ENCODE assay signal across 16 cellular contexts in the genomic region with DNA sequence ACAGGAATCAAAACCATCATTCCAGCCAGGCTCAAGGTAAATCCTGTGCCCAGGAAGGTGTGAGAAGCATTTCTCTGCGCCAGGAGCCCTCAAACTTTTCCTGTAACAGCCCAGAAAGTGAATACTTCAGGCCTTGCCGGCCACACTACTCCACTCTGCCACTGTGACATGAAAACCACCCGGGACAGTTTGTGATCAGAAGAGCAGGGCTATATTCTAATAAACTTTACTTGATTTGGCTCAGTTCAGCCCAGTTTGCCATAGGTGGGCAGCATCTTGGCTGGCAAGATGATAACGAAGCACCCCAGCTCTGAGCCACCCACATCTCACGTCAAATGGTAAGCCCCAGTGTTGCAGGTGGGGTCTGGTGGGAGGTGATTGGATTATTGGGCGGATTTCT.
"Had no signal": no experiment of that assay in that cellular context is flagged by ENCODE, and none has a peak within 500 bp of the region (broad histone marks: within the 10 kb centered on the region; RNA-seq: fewer than 3 reads in every experiment).

No MANE protein-coding gene starts in this region.

- H3K9me3 ChIP-seq: left lung, neutrophil, transverse colon had no signal

- H3K4me3 ChIP-seq: left lung, lung, stomach, thoracic aorta, transverse colon had no signal

- H3K36me3 ChIP-seq: left lung, neutrophil, stomach, thoracic aorta, transverse colon had no signal

- H3K27ac ChIP-seq: left lung, neutrophil, stomach, thoracic aorta, transverse colon had no signal

- H3K27me3 ChIP-seq: stomach, transverse colon had no signal

- ATAC-seq: esophagus mucosa; left lung; naive thymus-derived CD4-positive, alpha-beta T cell had no signal

- DNase-seq: effector memory CD4-positive, alpha-beta T cell; hypothalamus; left lung; mesenchymal stem cell; naive thymus-derived CD4-positive, alpha-beta T cell; nephron progenitor cell; stimulated activated CD4-positive, alpha-beta T cell treated with anti-CD3 and anti-CD28 coated beads, Interleukin-2, amount 100 ng/mL, for 24 hours; stimulated activated CD4-positive, alpha-beta T cell treated with anti-CD3 and anti-CD28 coated beads, Interleukin-4, amount 100 ng/mL, for 4 hours; stimulated activated naive CD4-positive, alpha-beta T cell; stomach; substantia nigra; transverse colon had no signal
